In genomic region chr1:42768172-42768571, GRCh38 we compare ENCODE assay signal across 2 cellular contexts.
TF ChIP-seq lines count a peak whose summit lies in the region.

No MANE protein-coding gene starts in this region.

TF ChIP-seq in SK-N-SH, 30 proteins besides CTCF, POLR2A, EP300 and RAD21 (continued from another document):
- TF ChIP-seq USF2 (IDR thresholded peaks at IDR 0.05; ENCODE audit: borderline replicate concordance, low read depth, low read length) (no peak), CHD2 (IDR thresholded peaks at IDR 0.05; ENCODE audit: low read length, partially characterized antibody) (no peak), JUND (IDR thresholded peaks at IDR 0.05) (no peak), NRF1 (IDR thresholded peaks at IDR 0.05; ENCODE audit: low read depth, low read length) (no peak), NFIC (IDR thresholded peaks at IDR 0.05; ENCODE audit: borderline replicate concordance) (no peak), TAF1 (IDR thresholded peaks at IDR 0.05; ENCODE audit: borderline replicate concordance, low read depth, low read length) (no peak), FOSL2 (IDR thresholded peaks at IDR 0.05; ENCODE audit: borderline replicate concordance, low read depth) (no peak), RCOR1 (IDR thresholded peaks at IDR 0.05; ENCODE audit: low read length) (no peak), MEF2A (IDR thresholded peaks at IDR 0.05; ENCODE audit: borderline replicate concordance, low read depth) (no peak), SMC3 (IDR thresholded peaks at IDR 0.05; ENCODE audit: low read depth, low read length) (no peak), RXRA (IDR thresholded peaks at IDR 0.05; ENCODE audit: borderline replicate concordance, low read depth) (no peak), TEAD4 (IDR thresholded peaks at IDR 0.05; ENCODE audit: borderline replicate concordance, insufficient read depth) (no peak), GATA2 (CRISPR knock-in tag; IDR thresholded peaks at IDR 0.05) (no peak), TCF12 (IDR thresholded peaks at IDR 0.05) (no peak)
- TF ChIP-seq, protein P1, sequence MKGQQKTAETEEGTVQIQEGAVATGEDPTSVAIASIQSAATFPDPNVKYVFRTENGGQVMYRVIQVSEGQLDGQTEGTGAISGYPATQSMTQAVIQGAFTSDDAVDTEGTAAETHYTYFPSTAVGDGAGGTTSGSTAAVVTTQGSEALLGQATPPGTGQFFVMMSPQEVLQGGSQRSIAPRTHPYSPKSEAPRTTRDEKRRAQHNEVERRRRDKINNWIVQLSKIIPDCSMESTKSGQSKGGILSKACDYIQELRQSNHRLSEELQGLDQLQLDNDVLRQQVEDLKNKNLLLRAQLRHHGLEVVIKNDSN (IDR thresholded peaks at IDR 0.05; ENCODE audit: borderline replicate concordance, low read depth) = no peak
- TF ChIP-seq, protein P2, sequence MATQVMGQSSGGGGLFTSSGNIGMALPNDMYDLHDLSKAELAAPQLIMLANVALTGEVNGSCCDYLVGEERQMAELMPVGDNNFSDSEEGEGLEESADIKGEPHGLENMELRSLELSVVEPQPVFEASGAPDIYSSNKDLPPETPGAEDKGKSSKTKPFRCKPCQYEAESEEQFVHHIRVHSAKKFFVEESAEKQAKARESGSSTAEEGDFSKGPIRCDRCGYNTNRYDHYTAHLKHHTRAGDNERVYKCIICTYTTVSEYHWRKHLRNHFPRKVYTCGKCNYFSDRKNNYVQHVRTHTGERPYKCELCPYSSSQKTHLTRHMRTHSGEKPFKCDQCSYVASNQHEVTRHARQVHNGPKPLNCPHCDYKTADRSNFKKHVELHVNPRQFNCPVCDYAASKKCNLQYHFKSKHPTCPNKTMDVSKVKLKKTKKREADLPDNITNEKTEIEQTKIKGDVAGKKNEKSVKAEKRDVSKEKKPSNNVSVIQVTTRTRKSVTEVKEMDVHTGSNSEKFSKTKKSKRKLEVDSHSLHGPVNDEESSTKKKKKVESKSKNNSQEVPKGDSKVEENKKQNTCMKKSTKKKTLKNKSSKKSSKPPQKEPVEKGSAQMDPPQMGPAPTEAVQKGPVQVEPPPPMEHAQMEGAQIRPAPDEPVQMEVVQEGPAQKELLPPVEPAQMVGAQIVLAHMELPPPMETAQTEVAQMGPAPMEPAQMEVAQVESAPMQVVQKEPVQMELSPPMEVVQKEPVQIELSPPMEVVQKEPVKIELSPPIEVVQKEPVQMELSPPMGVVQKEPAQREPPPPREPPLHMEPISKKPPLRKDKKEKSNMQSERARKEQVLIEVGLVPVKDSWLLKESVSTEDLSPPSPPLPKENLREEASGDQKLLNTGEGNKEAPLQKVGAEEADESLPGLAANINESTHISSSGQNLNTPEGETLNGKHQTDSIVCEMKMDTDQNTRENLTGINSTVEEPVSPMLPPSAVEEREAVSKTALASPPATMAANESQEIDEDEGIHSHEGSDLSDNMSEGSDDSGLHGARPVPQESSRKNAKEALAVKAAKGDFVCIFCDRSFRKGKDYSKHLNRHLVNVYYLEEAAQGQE (IDR thresholded peaks at IDR 0.05; ENCODE audit: low read depth, low read length) = no peak

TF ChIP-seq in SK-N-SH treated with all-trans-retinoic acid at 6 μM for 48 hours, 23 proteins besides CTCF, POLR2A, EP300 and RAD21 (continued from another document):
- no peak for TF ChIP-seq ISL1 (CRISPR knock-in tag; IDR thresholded peaks at IDR 0.05)
- TF ChIP-seq ZFP30 (CRISPR knock-in tag; IDR thresholded peaks at IDR 0.05) = no peak
- TF ChIP-seq SNAI2 (CRISPR knock-in tag; IDR thresholded peaks at IDR 0.05) = no peak
- no peak for TF ChIP-seq CSDC2 (CRISPR knock-in tag; IDR thresholded peaks at IDR 0.05)
